11 cellular contexts compared by ENCODE assay signal in genomic region chr3:194100856-194101390, GRCh38. TPM values are rescaled to one million over a fixed set of nuclear protein-coding genes. Genes with fewer than 3 reads are reported as not detected.
DNase-seq lines count a peak whose midpoint lies in the region; ATAC-seq and TF ChIP-seq lines count a peak whose summit lies in the region.
"Had no signal": no experiment of that assay in that cellular context is flagged by ENCODE, and none has a peak within 500 bp of the region (broad histone marks: within the 10 kb centered on the region; RNA-seq: fewer than 3 reads in every experiment).

No MANE protein-coding gene starts in this region.

- DNase-seq in right lobe of liver (peak; percentile 78 to 94 (median 92)), AG20443 (ENCODE audit: low spot score) (no peak), kidney glomerular epithelial cell (lab: John Stamatoyannopoulos, UW) (no peak), NCI-H2107 treated with DMSO at 0.1 percent for 48 hours (lab: John Stamatoyannopoulos, UW; ENCODE audit: unreplicated experiment) (no peak)
- DNase-seq in activated naive CD4-positive, alpha-beta T cell treated with anti-CD3 and anti-CD28 coated beads, Interleukin-2, amount 50 U/mL, for 72 hours (ENCODE audit: low spot score in 2 of 2) = no peak
- DNase-seq: NCI-H524 had no signal

- WGBS in right lobe of liver (ENCODE audit: insufficient coverage, low coverage, low lambda C conversion rate, missing lambda C conversion rate) = 42% methylated on average over 9 of the region's 15 CpGs

- peaks cover 0 to 2% of the 10 kb centered on the region in 2 donors for H3K36me3 Mint-ChIP-seq in activated naive CD4-positive, alpha-beta T cell treated with anti-CD3 and anti-CD28 coated beads, Interleukin-2, amount 50 U/mL, for 72 hours
- H3K36me3 Mint-ChIP-seq: activated naive CD8-positive, alpha-beta T cell had no signal

- no peak for TF ChIP-seq POLR2A in right lobe of liver (IDR thresholded peaks at IDR 0.05)

- H3K4me3 ChIP-seq in right lobe of liver = peak overlapping the region; percentile 13 to 44 (median 38)
- H3K4me3 ChIP-seq: pancreas had no signal

- no peaks in the 10 kb centered on the region for H3K27me3 ChIP-seq in right lobe of liver
- H3K27me3 ChIP-seq: pancreas had no signal

- H3K9me3 Mint-ChIP-seq in activated naive CD4-positive, alpha-beta T cell treated with anti-CD3 and anti-CD28 coated beads, Interleukin-2, amount 50 U/mL, for 72 hours = peaks cover 0 to 2% of the 10 kb centered on the region in 2 donors

- no peaks in the 10 kb centered on the region for H3K9me3 ChIP-seq in right lobe of liver
- H3K9me3 ChIP-seq: pancreas had no signal

- H3K36me3 ChIP-seq in right lobe of liver = no peaks in the 10 kb centered on the region
- H3K36me3 ChIP-seq: pancreas had no signal

- H3K27ac Mint-ChIP-seq in activated naive CD4-positive, alpha-beta T cell treated with anti-CD3 and anti-CD28 coated beads, Interleukin-2, amount 50 U/mL, for 72 hours = no peak overlapping the region
- H3K27ac Mint-ChIP-seq: activated naive CD8-positive, alpha-beta T cell had no signal

- ATAC-seq in GM18867 (IDR thresholded peaks at IDR 0.05; ENCODE audit: unreplicated experiment) (peak; percentile 83), GM21717 (IDR thresholded peaks at IDR 0.05; ENCODE audit: unreplicated experiment) (peak; percentile 89), HG03342 (IDR thresholded peaks at IDR 0.05; ENCODE audit: unreplicated experiment) (peak; percentile 79), right lobe of liver (peak; percentile 60 to 77 (median 67))
- no peak for ATAC-seq in activated naive CD4-positive, alpha-beta T cell treated with anti-CD3 and anti-CD28 coated beads, Interleukin-2, amount 50 U/mL, for 72 hours

- H3K4me1 ChIP-seq in right lobe of liver = peaks cover 0 to 57% (median 31%) of the 10 kb centered on the region in 4 donors

- intact Hi-C loops in right lobe of liver (cut with DNase I) = no loop called here

- TF ChIP-seq CTCF in right lobe of liver (IDR thresholded peaks at IDR 0.05) = no peak

- peak overlapping the region; percentile 62 to 87 (median 69) for H3K27ac ChIP-seq in right lobe of liver

RNA-seq across cellular contexts. Expression of gene HES1, which starts 35.0 kb away (rescaled TPM):
- total RNA-seq in right lobe of liver = 10 to 100 TPM; 12.9 to 40.3 (median 23.4) TPM
- total RNA-seq in activated naive CD4-positive, alpha-beta T cell treated with anti-CD3 and anti-CD28 coated beads, Interleukin-2, amount 50 U/mL, for 72 hours = 1 to 10 TPM in 1 of 2 donors, not detected in 1; 2.5 TPM

Comparison
In these comparisons a context has a peak if more than half of its experiments do, and no peak if none do; other contexts are left out.
1. ATAC-seq: peak in GM18867 (single experiment), GM21717 (single experiment), HG03342 (single experiment) and right lobe of liver (4 of 4); none in activated naive CD4-positive, alpha-beta T cell treated with anti-CD3 and anti-CD28 coated beads, Interleukin-2, amount 50 U/mL, for 72 hours (0 of 2).
2. DNase-seq: peak in right lobe of liver (3 of 3); none in AG20443 (single experiment), activated naive CD4-positive, alpha-beta T cell treated with anti-CD3 and anti-CD28 coated beads, Interleukin-2, amount 50 U/mL, for 72 hours (0 of 2), kidney glomerular epithelial cell (single experiment) and NCI-H2107 treated with DMSO at 0.1 percent for 48 hours (single experiment).
3. RNA of gene HES1, which starts 35.0 kb away (total RNA-seq): 12.9 to 40.3 TPM in right lobe of liver; 2.5 TPM in activated naive CD4-positive, alpha-beta T cell treated with anti-CD3 and anti-CD28 coated beads, Interleukin-2, amount 50 U/mL, for 72 hours; every median in the first group is over 4 times any median in the second.